In genomic region chr5:113047234-113047633, GRCh38 we compare ENCODE assay signal across 13 cellular contexts.
DNase-seq lines count a peak whose midpoint lies in the region; ATAC-seq, FAIRE-seq and TF ChIP-seq lines count a peak whose summit lies in the region.
"Had no signal": no experiment of that assay in that cellular context is flagged by ENCODE, and none has a peak within 500 bp of the region (broad histone marks: within the 10 kb centered on the region; RNA-seq: fewer than 3 reads in every experiment).

No MANE protein-coding gene starts in this region.

- H2AFZ ChIP-seq in GM23338 = no peak overlapping the region

- DNase-seq in GM23338 (ENCODE audit: low spot score) = no peak
- peak; percentile 27 for DNase-seq in RPMI7951 (ENCODE audit: low read depth)
- DNase-seq in fibroblast of villous mesenchyme (ENCODE audit: low read depth) = peak; percentile 37
- DNase-seq in renal cortical epithelial cell (ENCODE audit: low read depth) = peak; percentile 84
- no peak for DNase-seq in frontal cortex (ENCODE audit: low spot score in 2 of 2)
- DNase-seq in superior temporal gyrus (ENCODE audit: extremely low spot score) = no peak
- DNase-seq: amniotic stem cell, DMS 273 treated with DMSO at 0.1 percent for 48 hours, NCI-H524 had no signal

- H3K9me2 ChIP-seq in GM23338 (ENCODE audit: insufficient read depth) = no peaks in the 10 kb centered on the region

- peaks cover 6% of the 10 kb centered on the region for H3K27me3 Mint-ChIP-seq in GM23338 (ENCODE audit: insufficient read depth, low read depth, poor library complexity)

- no peaks in the 10 kb centered on the region for H4K20me1 ChIP-seq in GM23338 (replicated peaks; ENCODE audit: insufficient read depth)

- no peaks in the 10 kb centered on the region for H3K9me3 Mint-ChIP-seq in GM23338
- H3K9me3 Mint-ChIP-seq: T-helper 1 cell treated with Interleukin-12 subunit alpha and Interleukin-12 subunit beta and Interleukin-4 antibody, amounts not matched to agents 30 μg/mL and 1 μg/mL, for 36 hours had no signal

- H3K4me2 ChIP-seq in GM23338 = no peak overlapping the region

- no peaks in the 10 kb centered on the region for H3K79me2 ChIP-seq in GM23338 (replicated peaks; ENCODE audit: insufficient read depth)

- H3K36me3 Mint-ChIP-seq in GM23338 (ENCODE audit: low read depth) = peaks cover 7% of the 10 kb centered on the region

- H3K27me3 ChIP-seq in GM23338 (ENCODE audit: insufficient read depth) = no peaks in the 10 kb centered on the region

- no peaks in the 10 kb centered on the region; the same call in 1 of the 2 replicates for H3K36me3 ChIP-seq in GM23338 (ENCODE audit: insufficient read depth)

- TF ChIP-seq CTCF in GM23338 (conservative IDR thresholded peaks at IDR 0.05; ENCODE audit: low read depth in 2 of 2) (no peak), fibroblast of villous mesenchyme (IDR thresholded peaks at IDR 0.05; ENCODE audit: insufficient read depth, low read depth, low read length) (no peak)

- H3K4me1 Mint-ChIP-seq in GM23338 = no peaks in the 10 kb centered on the region

- peak overlapping the region; percentile 10; the same call in 1 of the 2 replicates for H3K27ac Mint-ChIP-seq in GM23338
- H3K27ac Mint-ChIP-seq: T-helper 1 cell treated with Interleukin-12 subunit alpha and Interleukin-12 subunit beta and Interleukin-4 antibody, amounts not matched to agents 30 μg/mL and 1 μg/mL, for 36 hours had no signal

- no peak for FAIRE-seq in frontal cortex (lab: Jason Lieb, UNC)
- FAIRE-seq: islet of Langerhans had no signal

- no peak overlapping the region for H3K4me3 Mint-ChIP-seq in GM23338
- H3K4me3 Mint-ChIP-seq: T-helper 1 cell treated with Interleukin-12 subunit alpha and Interleukin-12 subunit beta and Interleukin-4 antibody, amounts not matched to agents 30 μg/mL and 1 μg/mL, for 36 hours had no signal

- no peak overlapping the region for H3K27ac ChIP-seq in GM23338 (ENCODE audit: low read depth)

- no peaks in the 10 kb centered on the region for H3F3A ChIP-seq in GM23338 (replicated peaks; ENCODE audit: low read depth)

- H3K4me3 ChIP-seq in GM23338 (no peak overlapping the region), fibroblast of villous mesenchyme (ENCODE audit: low read depth, low read length) (no peak overlapping the region)

- no peaks in the 10 kb centered on the region for H3K4me1 ChIP-seq in GM23338 (ENCODE audit: insufficient read depth)

- no peak for ATAC-seq in GM23338
- no peak for ATAC-seq in HG02623 (IDR thresholded peaks at IDR 0.05; ENCODE audit: unreplicated experiment)
- no peak for ATAC-seq in GM21786 (IDR thresholded peaks at IDR 0.05; ENCODE audit: unreplicated experiment)

TF ChIP-seq in GM23338, 12 proteins besides CTCF, POLR2A, EP300 and RAD21:
- no peak for TF ChIP-seq ZNF114 (CRISPR knock-in tag; IDR thresholded peaks at IDR 0.05)
- no peak for TF ChIP-seq STAT1 (IDR thresholded peaks at IDR 0.05; ENCODE audit: unreplicated experiment)
- no peak for TF ChIP-seq EZH2 (IDR thresholded peaks at IDR 0.05; ENCODE audit: low read depth, unreplicated experiment)
- no peak for TF ChIP-seq JUNB (IDR thresholded peaks at IDR 0.05; ENCODE audit: unreplicated experiment)

Comparison
In these comparisons a context has a peak if more than half of its experiments do, and no peak if none do; other contexts are left out.
1. DNase-seq: peak in RPMI7951 (single experiment), fibroblast of villous mesenchyme (single experiment) and renal cortical epithelial cell (single experiment); none in GM23338 (single experiment), frontal cortex (0 of 2) and superior temporal gyrus (single experiment).